ENCODE assay signal across 10 cellular contexts in the genomic region with DNA sequence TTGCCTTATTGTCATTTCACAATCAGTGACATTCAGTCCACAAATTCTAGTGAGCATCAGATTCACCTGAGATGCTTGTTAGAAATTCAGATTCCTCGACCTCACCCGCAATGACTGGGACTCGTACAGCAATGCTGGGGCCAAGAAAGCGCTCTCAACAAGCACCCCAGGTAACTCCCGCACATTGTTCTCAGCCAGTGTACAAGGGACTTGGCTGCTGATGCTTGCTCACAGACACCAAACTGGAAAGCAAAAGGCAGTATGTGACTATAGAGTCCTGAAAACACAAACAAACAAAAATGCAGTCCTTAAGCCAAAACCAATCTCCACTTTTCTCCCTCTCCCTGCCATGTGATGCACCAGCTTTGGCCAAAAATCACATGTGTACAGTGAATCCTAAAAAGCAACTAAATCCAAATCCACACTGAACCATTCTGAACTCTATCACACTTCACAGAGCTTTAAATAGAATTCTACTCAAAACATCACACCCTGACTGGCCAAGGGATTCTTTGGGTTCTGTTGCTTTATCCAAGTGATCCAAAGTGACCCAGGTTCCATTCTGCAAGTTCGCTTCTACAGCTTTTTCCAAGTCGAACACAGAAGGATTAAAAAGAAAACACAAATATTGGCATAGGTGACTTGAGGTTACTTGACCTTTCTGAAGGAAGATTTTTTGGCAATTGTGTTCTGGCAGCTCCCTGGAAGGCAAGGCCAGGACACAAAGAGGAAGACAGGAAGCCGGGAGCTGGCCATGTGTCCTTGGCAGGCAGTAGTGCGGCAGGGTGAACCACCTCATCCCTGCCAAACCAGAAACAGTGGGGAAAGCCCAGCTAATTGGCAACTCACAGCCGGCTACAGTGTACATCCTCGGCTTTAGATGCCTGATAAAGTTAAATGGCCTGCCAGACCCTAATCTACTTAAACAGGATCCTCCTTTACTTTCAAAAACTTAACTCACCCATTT.
DNase-seq lines count a peak whose midpoint lies in the region; ATAC-seq, FAIRE-seq and TF ChIP-seq lines count a peak whose summit lies in the region.
"Had no signal": no experiment of that assay in that cellular context is flagged by ENCODE, and none has a peak within 500 bp of the region (broad histone marks: within the 10 kb centered on the region; RNA-seq: fewer than 3 reads in every experiment).

No MANE protein-coding gene starts in this region.

- no peak for TF ChIP-seq CTCF in choroid plexus epithelial cell (conservative IDR thresholded peaks at IDR 0.05; ENCODE audit: low read depth, low read length)
- TF ChIP-seq CTCF in HepG2 (CRISPR knock-in tag; IDR thresholded peaks at IDR 0.05), result no peak
- no peak for TF ChIP-seq CTCF in testis (IDR thresholded peaks at IDR 0.05)

- no peak for TF ChIP-seq POLR2A in HepG2 (IDR thresholded peaks at IDR 0.05; ENCODE audit: insufficient read depth in 1 of 2, low read depth in 2 of 2, low read length in 2 of 2)
- no peak for TF ChIP-seq POLR2A in testis (IDR thresholded peaks at IDR 0.05)

- H3K36me3 ChIP-seq in HepG2 (replicated peaks in 1 of 2; ENCODE audit: control insufficient read depth in 1 of 2, insufficient read depth in 2 of 2, low read length in 2 of 2), result no peaks in the 10 kb centered on the region
- H3K36me3 ChIP-seq in testis (ENCODE audit: low read depth, missing control alignments), result no peaks in the 10 kb centered on the region

- H3K4me1 ChIP-seq in HepG2 (ENCODE audit: insufficient read depth, low read length) (peaks cover 6% of the 10 kb centered on the region; the same call in 1 of the 2 replicates), testis (peaks cover 3% of the 10 kb centered on the region)

- no peaks in the 10 kb centered on the region for H3K9me3 ChIP-seq in HepG2 (ENCODE audit: low read length)
- H3K9me3 ChIP-seq in testis, result no peaks in the 10 kb centered on the region

- H3K27me3 ChIP-seq in HepG2 (ENCODE audit: control insufficient read depth in 1 of 2, insufficient read depth in 2 of 2, low read length in 2 of 2) (no peaks in the 10 kb centered on the region), testis (no peaks in the 10 kb centered on the region)

- H2AFZ ChIP-seq in HepG2 (ENCODE audit: low read length), result no peak overlapping the region

- no peak overlapping the region for H3K27ac ChIP-seq in HepG2 (ENCODE audit: extremely low read length, insufficient read depth, low read length)
- no peak overlapping the region for H3K27ac ChIP-seq in testis

- CTCF ChIA-PET in HepG2 (lab: Yijun Ruan, JAX; ENCODE audit: low intra/inter-chr PET ratio, low total read pairs), result no interaction called here

- no peaks in the 10 kb centered on the region for H3K79me2 ChIP-seq in HepG2 (ENCODE audit: insufficient read depth, low read length)

- 47% methylated on average over 11 of the region's 11 CpGs for WGBS in HepG2 (ENCODE audit: low lambda C conversion rate)
- 48 to 49% methylated on average over 11 of the region's 11 CpGs for WGBS in testis, 2 donors

- TF ChIP-seq EP300 in HepG2 (IDR thresholded peaks at IDR 0.05; ENCODE audit: low read depth in 2 of 2, low read length in 2 of 2), result no peak
- no peak for TF ChIP-seq EP300 in HepG2 (CRISPR knock-in tag; IDR thresholded peaks at IDR 0.05; ENCODE audit: borderline replicate concordance)

- POLR2A ChIA-PET in HepG2 (lab: Yijun Ruan, JAX), result no interaction called here

- peak; percentile 100 for DNase-seq in NCI-H446 treated with DMSO at 0.1 percent for 48 hours (lab: John Stamatoyannopoulos, UW)
- peak; percentile 43 for DNase-seq in choroid plexus epithelial cell (ENCODE audit: low read depth)
- no peak for DNase-seq in HepG2 (ENCODE audit: low spot score)
- DNase-seq in testis, result peak; percentile 73
- DNase-seq: activated CD4-positive, alpha-beta T cell treated with anti-CD3 and anti-CD28 coated beads for 36 hours; NCI-H1436 treated with DMSO at 0.1 percent for 48 hours had no signal

- no peak for FAIRE-seq in HepG2 (lab: Jason Lieb, UNC)

- H3K4me3 ChIP-seq in choroid plexus epithelial cell (ENCODE audit: low read depth, low read length) (no peak overlapping the region), HepG2 (replicated peaks in 1 of 3; ENCODE audit: insufficient read depth in 1 of 3, low read depth in 2 of 3, low read length in 3 of 3) (no peak overlapping the region), testis (no peak overlapping the region)

- intact Hi-C loops in HepG2 (cut with micrococcal nuclease; ENCODE audit: unreplicated experiment), result no loop called here
- intact Hi-C loops in testis (cut with DNase I; ENCODE audit: low total_unique reads), result no loop called here

- no TSS peak for BruUV-seq in HepG2 (replicated peaks; lab: Mats Ljungman, UMichigan)

- ATAC-seq in HepG2 (no peak), HG02763 (IDR thresholded peaks at IDR 0.05; ENCODE audit: unreplicated experiment) (no peak), GM18909 (IDR thresholded peaks at IDR 0.05; ENCODE audit: poor library complexity, unreplicated experiment) (no peak), GM18517 (IDR thresholded peaks at IDR 0.05; ENCODE audit: unreplicated experiment) (no peak), GM19452 (IDR thresholded peaks at IDR 0.05; ENCODE audit: unreplicated experiment) (no peak)
- ATAC-seq: activated CD4-positive, alpha-beta T cell treated with anti-CD3 and anti-CD28 coated beads for 36 hours had no signal

- no peaks in the 10 kb centered on the region for H4K20me1 ChIP-seq in HepG2 (ENCODE audit: insufficient read depth, low read length)

- H3K9ac ChIP-seq in HepG2 (ENCODE audit: insufficient read depth, low read depth, low read length), result no peak overlapping the region

- in situ Hi-C loops in HepG2 (cut with HindIII; ENCODE audit: extremely low pct_ligation_motif_present, low pct_unique_long_range_greater_than_20kb), result no loop called here

- H3K4me2 ChIP-seq in HepG2 (ENCODE audit: low read depth, low read length), result no peak overlapping the region

- no peak for TF ChIP-seq RAD21 in HepG2 (CRISPR knock-in tag; IDR thresholded peaks at IDR 0.05)

TF ChIP-seq in HepG2, 621 proteins besides CTCF, POLR2A, EP300 and RAD21:
- TF ChIP-seq MLX (CRISPR knock-in tag; IDR thresholded peaks at IDR 0.05), result no peak
- no peak for TF ChIP-seq ZNF296 (CRISPR knock-in tag; conservative IDR thresholded peaks at IDR 0.05)
- no peak for TF ChIP-seq ZNF512B (CRISPR knock-in tag; IDR thresholded peaks at IDR 0.05; ENCODE audit: borderline replicate concordance)
- TF ChIP-seq PCBP2 (optimal IDR thresholded peaks at IDR 0.05; ENCODE audit: low read depth, low read length, poor library complexity, severe bottlenecking), result no peak
- TF ChIP-seq AKAP8 (CRISPR knock-in tag; IDR thresholded peaks at IDR 0.05), result no peak
- TF ChIP-seq MNT (IDR thresholded peaks at IDR 0.05), result peak; percentile 72
